Comparison of ENCODE assay signal across 1 cellular context in the genomic region with DNA sequence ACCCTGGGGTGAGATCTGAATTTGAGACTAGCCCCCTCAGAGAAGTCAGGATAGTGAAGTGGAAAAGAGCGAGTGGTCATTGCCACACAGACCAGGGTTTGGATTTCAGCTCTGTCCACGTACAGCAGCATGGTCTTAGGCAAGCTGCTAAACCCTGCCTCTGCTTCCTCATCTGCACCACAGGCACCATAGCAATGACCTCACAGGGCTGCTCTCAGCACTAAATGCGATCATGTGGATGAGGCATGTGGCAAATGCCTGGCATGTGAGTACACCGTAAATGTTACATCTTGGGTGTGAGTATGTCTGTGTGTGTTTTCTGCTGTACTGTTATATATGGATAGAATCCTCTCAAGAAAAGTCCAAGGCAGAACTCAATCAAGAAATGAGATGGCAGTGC.
TF ChIP-seq lines count a peak whose summit lies in the region.

No MANE protein-coding gene starts in this region.

TF ChIP-seq in SK-N-SH treated with all-trans-retinoic acid at 6 μM for 48 hours, 23 proteins besides CTCF, POLR2A, EP300 and RAD21 (continued from another document):
- TF ChIP-seq, protein P1, sequence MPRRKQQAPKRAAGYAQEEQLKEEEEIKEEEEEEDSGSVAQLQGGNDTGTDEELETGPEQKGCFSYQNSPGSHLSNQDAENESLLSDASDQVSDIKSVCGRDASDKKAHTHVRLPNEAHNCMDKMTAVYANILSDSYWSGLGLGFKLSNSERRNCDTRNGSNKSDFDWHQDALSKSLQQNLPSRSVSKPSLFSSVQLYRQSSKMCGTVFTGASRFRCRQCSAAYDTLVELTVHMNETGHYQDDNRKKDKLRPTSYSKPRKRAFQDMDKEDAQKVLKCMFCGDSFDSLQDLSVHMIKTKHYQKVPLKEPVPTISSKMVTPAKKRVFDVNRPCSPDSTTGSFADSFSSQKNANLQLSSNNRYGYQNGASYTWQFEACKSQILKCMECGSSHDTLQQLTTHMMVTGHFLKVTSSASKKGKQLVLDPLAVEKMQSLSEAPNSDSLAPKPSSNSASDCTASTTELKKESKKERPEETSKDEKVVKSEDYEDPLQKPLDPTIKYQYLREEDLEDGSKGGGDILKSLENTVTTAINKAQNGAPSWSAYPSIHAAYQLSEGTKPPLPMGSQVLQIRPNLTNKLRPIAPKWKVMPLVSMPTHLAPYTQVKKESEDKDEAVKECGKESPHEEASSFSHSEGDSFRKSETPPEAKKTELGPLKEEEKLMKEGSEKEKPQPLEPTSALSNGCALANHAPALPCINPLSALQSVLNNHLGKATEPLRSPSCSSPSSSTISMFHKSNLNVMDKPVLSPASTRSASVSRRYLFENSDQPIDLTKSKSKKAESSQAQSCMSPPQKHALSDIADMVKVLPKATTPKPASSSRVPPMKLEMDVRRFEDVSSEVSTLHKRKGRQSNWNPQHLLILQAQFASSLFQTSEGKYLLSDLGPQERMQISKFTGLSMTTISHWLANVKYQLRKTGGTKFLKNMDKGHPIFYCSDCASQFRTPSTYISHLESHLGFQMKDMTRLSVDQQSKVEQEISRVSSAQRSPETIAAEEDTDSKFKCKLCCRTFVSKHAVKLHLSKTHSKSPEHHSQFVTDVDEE (CRISPR knock-in tag; IDR thresholded peaks at IDR 0.05): no peak
- TF ChIP-seq, protein P2, sequence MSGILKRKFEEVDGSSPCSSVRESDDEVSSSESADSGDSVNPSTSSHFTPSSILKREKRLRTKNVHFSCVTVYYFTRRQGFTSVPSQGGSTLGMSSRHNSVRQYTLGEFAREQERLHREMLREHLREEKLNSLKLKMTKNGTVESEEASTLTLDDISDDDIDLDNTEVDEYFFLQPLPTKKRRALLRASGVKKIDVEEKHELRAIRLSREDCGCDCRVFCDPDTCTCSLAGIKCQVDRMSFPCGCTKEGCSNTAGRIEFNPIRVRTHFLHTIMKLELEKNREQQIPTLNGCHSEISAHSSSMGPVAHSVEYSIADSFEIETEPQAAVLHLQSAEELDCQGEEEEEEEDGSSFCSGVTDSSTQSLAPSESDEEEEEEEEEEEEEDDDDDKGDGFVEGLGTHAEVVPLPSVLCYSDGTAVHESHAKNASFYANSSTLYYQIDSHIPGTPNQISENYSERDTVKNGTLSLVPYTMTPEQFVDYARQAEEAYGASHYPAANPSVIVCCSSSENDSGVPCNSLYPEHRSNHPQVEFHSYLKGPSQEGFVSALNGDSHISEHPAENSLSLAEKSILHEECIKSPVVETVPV (CRISPR knock-in tag; IDR thresholded peaks at IDR 0.05): no peak
- TF ChIP-seq OSR1 (CRISPR knock-in tag; IDR thresholded peaks at IDR 0.05): no peak
- TF ChIP-seq ZNF70 (CRISPR knock-in tag; IDR thresholded peaks at IDR 0.05): no peak
- TF ChIP-seq, protein P3, sequence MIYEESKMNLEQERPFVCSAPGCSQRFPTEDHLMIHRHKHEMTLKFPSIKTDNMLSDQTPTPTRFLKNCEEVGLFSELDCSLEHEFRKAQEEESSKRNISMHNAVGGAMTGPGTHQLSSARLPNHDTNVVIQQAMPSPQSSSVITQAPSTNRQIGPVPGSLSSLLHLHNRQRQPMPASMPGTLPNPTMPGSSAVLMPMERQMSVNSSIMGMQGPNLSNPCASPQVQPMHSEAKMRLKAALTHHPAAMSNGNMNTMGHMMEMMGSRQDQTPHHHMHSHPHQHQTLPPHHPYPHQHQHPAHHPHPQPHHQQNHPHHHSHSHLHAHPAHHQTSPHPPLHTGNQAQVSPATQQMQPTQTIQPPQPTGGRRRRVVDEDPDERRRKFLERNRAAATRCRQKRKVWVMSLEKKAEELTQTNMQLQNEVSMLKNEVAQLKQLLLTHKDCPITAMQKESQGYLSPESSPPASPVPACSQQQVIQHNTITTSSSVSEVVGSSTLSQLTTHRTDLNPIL (CRISPR knock-in tag; IDR thresholded peaks at IDR 0.05; ENCODE audit: low read depth): no peak
